Comparison of ENCODE assay signal across 8 cellular contexts in genomic region chr10:48444266-48444665, GRCh38.
DNase-seq lines count a peak whose midpoint lies in the region; ATAC-seq and TF ChIP-seq lines count a peak whose summit lies in the region.

No MANE protein-coding gene starts in this region.

- peaks cover 2% of the 10 kb centered on the region for H3K27me3 Mint-ChIP-seq in activated CD8-positive, alpha-beta memory T cell treated with anti-CD3 and anti-CD28 coated beads, Interleukin-2, amount 10 ng/mL, durations not matched to agents 7 days and 5 days

- 57% methylated on average over 2 of the region's 2 CpGs for WGBS in esophagus muscularis mucosa

- CTCF ChIA-PET in activated CD8-positive, alpha-beta memory T cell treated with anti-CD3 and anti-CD28 coated beads, Interleukin-2, amount 10 ng/mL, durations not matched to agents 7 days and 5 days (lab: Charles Lee): no interaction called here

- no peak for TF ChIP-seq EP300 in esophagus muscularis mucosa (IDR thresholded peaks at IDR 0.05)

- no peaks in the 10 kb centered on the region for H3K9me3 Mint-ChIP-seq in activated CD8-positive, alpha-beta memory T cell treated with anti-CD3 and anti-CD28 coated beads, Interleukin-2, amount 10 ng/mL, durations not matched to agents 7 days and 5 days (ENCODE audit: low read depth)

- no peak overlapping the region for H3K27ac ChIP-seq in esophagus muscularis mucosa (replicated peaks in 1 of 4)

- peaks cover 5% of the 10 kb centered on the region for H3K4me1 Mint-ChIP-seq in activated CD8-positive, alpha-beta memory T cell treated with anti-CD3 and anti-CD28 coated beads, Interleukin-2, amount 10 ng/mL, durations not matched to agents 7 days and 5 days

- no peak for TF ChIP-seq CTCF in esophagus muscularis mucosa (IDR thresholded peaks at IDR 0.05)

- H3K4me3 Mint-ChIP-seq in activated CD8-positive, alpha-beta memory T cell treated with anti-CD3 and anti-CD28 coated beads, Interleukin-2, amount 10 ng/mL, durations not matched to agents 7 days and 5 days: no peak overlapping the region

- peak; percentile 38 for DNase-seq in activated CD8-positive, alpha-beta memory T cell treated with anti-CD3 and anti-CD28 coated beads, Interleukin-2, amount 10 ng/mL, durations not matched to agents 7 days and 5 days
- DNase-seq in activated CD8-positive, alpha-beta memory T cell treated with anti-CD3 and anti-CD28 coated beads for 24 hours: no peak
- DNase-seq in NOMO-1 treated with dmso at 0.1 percent for 144 hours (lab: John Stamatoyannopoulos, UW; ENCODE audit: unreplicated experiment) (peak; percentile 5), esophagus muscularis mucosa (ENCODE audit: extremely low spot score) (peak; percentile 82), smooth muscle cell of the brain vasculature (ENCODE audit: low read depth, low spot score) (peak; percentile 74)

- no peaks in the 10 kb centered on the region for H3K27me3 ChIP-seq in esophagus muscularis mucosa

- no peaks in the 10 kb centered on the region for H3K36me3 Mint-ChIP-seq in activated CD8-positive, alpha-beta memory T cell treated with anti-CD3 and anti-CD28 coated beads, Interleukin-2, amount 10 ng/mL, durations not matched to agents 7 days and 5 days

- H3K27ac Mint-ChIP-seq in activated CD8-positive, alpha-beta memory T cell treated with anti-CD3 and anti-CD28 coated beads, Interleukin-2, amount 10 ng/mL, durations not matched to agents 7 days and 5 days: no peak overlapping the region

- TF ChIP-seq POLR2A in esophagus muscularis mucosa (IDR thresholded peaks at IDR 0.05; ENCODE audit: low read depth): no peak

- no peaks in the 10 kb centered on the region for H3K36me3 ChIP-seq in esophagus muscularis mucosa

- no peaks in the 10 kb centered on the region for H3K9me3 ChIP-seq in esophagus muscularis mucosa

- no peaks in the 10 kb centered on the region for H3K4me1 ChIP-seq in esophagus muscularis mucosa

- H3K4me3 ChIP-seq in esophagus muscularis mucosa: no peak overlapping the region

- ATAC-seq in activated CD8-positive, alpha-beta memory T cell treated with anti-CD3 and anti-CD28 coated beads, Interleukin-2, amount 10 ng/mL, durations not matched to agents 7 days and 5 days: no peak
- ATAC-seq in GM19351 (IDR thresholded peaks at IDR 0.05; ENCODE audit: unreplicated experiment) (no peak), GM19395 (IDR thresholded peaks at IDR 0.05; ENCODE audit: unreplicated experiment) (no peak), GM18502 (IDR thresholded peaks at IDR 0.05; ENCODE audit: poor library complexity, unreplicated experiment) (no peak)

- intact Hi-C loops in esophagus muscularis mucosa (cut with DNase I): no loop called here
